Comparison of ENCODE assay signal across 8 cellular contexts in the genomic region with DNA sequence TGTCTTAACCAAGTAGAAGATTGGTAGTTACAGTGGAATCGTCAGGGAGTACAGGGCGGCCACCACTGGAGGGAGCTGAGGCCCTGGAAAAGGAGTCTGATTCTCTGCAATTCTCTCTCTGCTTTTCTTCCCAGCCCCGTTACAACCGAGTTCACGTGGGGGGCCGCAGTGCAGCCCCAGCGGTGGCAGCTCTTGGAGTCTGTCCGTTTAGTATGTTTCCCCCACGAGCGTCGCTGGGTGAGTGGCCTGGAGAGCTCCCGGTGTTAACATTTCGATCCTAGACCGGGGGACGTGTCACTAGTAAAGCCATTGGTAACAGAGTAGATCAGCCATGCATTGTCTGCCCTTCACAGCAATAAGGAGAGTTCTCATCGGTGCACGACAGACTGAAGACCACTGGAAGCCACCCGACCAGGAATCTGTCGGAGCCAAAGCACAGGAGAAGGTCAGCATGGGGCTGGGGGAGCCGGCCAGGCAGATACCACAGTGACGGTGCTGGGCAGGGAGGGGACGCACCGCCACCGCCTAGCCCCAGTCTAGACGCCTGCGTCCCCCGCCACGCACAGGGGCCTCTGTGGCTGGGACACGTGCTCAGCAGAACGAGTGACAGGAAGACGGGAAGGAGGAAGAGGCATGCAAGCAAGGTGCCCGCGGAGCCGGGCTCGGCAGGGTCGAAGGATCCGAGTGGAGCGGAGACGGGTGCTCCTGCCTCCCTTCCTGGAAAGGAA. TPM values are rescaled to one million over a fixed set of nuclear protein-coding genes. Genes with fewer than 3 reads are reported as not detected.
DNase-seq lines count a peak whose midpoint lies in the region; ATAC-seq, FAIRE-seq and TF ChIP-seq lines count a peak whose summit lies in the region.

No MANE protein-coding gene starts in this region.

- DNase-seq in HCT116 (ENCODE audit: low read depth, low spot score) (no peak), kidney (peak; percentile 73), NCI-H1105 (lab: John Stamatoyannopoulos, UW) (no peak), NCI-H2029 treated with DMSO at 0.1 percent for 48 hours (lab: John Stamatoyannopoulos, UW) (no peak), urothelium cell line (ENCODE audit: low spot score) (no peak)
- DNase-seq in activated CD8-positive, alpha-beta memory T cell treated with anti-CD3 and anti-CD28 coated beads, Interleukin-2, amount 50 U/mL, for 4 hours, result no peak

- peaks cover 36% of the 10 kb centered on the region for H3K4me1 Mint-ChIP-seq in activated naive CD8-positive, alpha-beta T cell (ENCODE audit: low read depth)

- no peak overlapping the region for H3K4me3 ChIP-seq in BLaER1
- no peak overlapping the region for H3K4me3 ChIP-seq in HCT116 (replicated peaks in 1 of 2; ENCODE audit: low read depth in 1 of 2, low read length in 2 of 2)
- H3K4me3 ChIP-seq in kidney (ENCODE audit: low read length in 2 of 2), result no peak overlapping the region

- FAIRE-seq in kidney (lab: Jason Lieb, UNC) (no peak), urothelium cell line (lab: Jason Lieb, UNC) (no peak)

- no peak overlapping the region for H3K4me2 ChIP-seq in BLaER1
- H3K4me2 ChIP-seq in HCT116 (ENCODE audit: low read length), result no peak overlapping the region

- no peaks in the 10 kb centered on the region for H3K9me3 Mint-ChIP-seq in activated naive CD8-positive, alpha-beta T cell (ENCODE audit: low read depth)

- H3K4me1 ChIP-seq in BLaER1, result peaks cover 87% of the 10 kb centered on the region
- H3K4me1 ChIP-seq in HCT116 (ENCODE audit: control insufficient read depth in 1 of 2, insufficient read depth in 2 of 2, low read length in 2 of 2), result peaks cover 25 to 63% of the 10 kb centered on the region in 2 experiments
- peaks cover 34 to 50% of the 10 kb centered on the region in 2 donors for H3K4me1 ChIP-seq in kidney (ENCODE audit: control insufficient read depth in 1 of 2, insufficient read depth in 1 of 2, low read depth in 1 of 2, low read length in 2 of 2)

- no peaks in the 10 kb centered on the region for H3K27me3 Mint-ChIP-seq in activated naive CD8-positive, alpha-beta T cell

- no TSS peak for BruUV-seq in HCT116 (replicated peaks; lab: Mats Ljungman, UMichigan)

- H3K79me2 ChIP-seq in HCT116 (ENCODE audit: insufficient read depth, low read length), result peaks cover 61% of the 10 kb centered on the region

- peaks cover 97% of the 10 kb centered on the region for H3K36me3 ChIP-seq in BLaER1
- peaks cover 33 to 69% of the 10 kb centered on the region in 2 experiments for H3K36me3 ChIP-seq in HCT116 (ENCODE audit: control insufficient read depth in 1 of 2, insufficient read depth in 2 of 2, low read length in 2 of 2)
- peaks cover 50 to 68% of the 10 kb centered on the region in 2 donors for H3K36me3 ChIP-seq in kidney (ENCODE audit: control insufficient read depth in 1 of 2, insufficient read depth in 2 of 2, low read length in 2 of 2)

- H3K27ac ChIP-seq in BLaER1 (0 out of 2 replicates have a peak overlapping the region, but pooled peaks have one; percentile 19), HCT116 (ENCODE audit: low read depth, low read length) (peak overlapping the region; percentile 31), kidney (ENCODE audit: low read depth in 2 of 2, low read length in 2 of 2) (no peak overlapping the region)

- H4K20me1 ChIP-seq in BLaER1, result peaks cover 100% of the 10 kb centered on the region
- peaks cover 24% of the 10 kb centered on the region; the same call in 1 of the 2 replicates for H4K20me1 ChIP-seq in HCT116 (ENCODE audit: insufficient read depth)

- intact Hi-C loops in HCT116 (cut with micrococcal nuclease) (loop anchor here (1.0 kb wide), 1 partner anchor 77 kb away; no protein-coding TSS in a partner anchor), kidney (cut with DNase I) (no loop called here)

- H3K4me3 Mint-ChIP-seq in activated naive CD8-positive, alpha-beta T cell, result no peak overlapping the region

- peak overlapping the region; percentile 28 for H3K27ac Mint-ChIP-seq in activated naive CD8-positive, alpha-beta T cell

- H2AFZ ChIP-seq in HCT116 (ENCODE audit: low read depth, low read length, poor library complexity, severe bottlenecking), result no peak overlapping the region

- H3K27me3 ChIP-seq in BLaER1 (no peaks in the 10 kb centered on the region), HCT116 (ENCODE audit: insufficient read depth, low read length) (no peaks in the 10 kb centered on the region)

- RAD21 ChIA-PET in HCT116 (lab: Charles Lee; ENCODE audit: low non-redundant PET in 1 of 2, low total read pairs in 2 of 2, uncharacterized antibody in 2 of 2, unreplicated experiment in 2 of 2), result no interaction called here

- no peaks in the 10 kb centered on the region for H3K9me3 ChIP-seq in BLaER1
- H3K9me3 ChIP-seq in HCT116 (ENCODE audit: control insufficient read depth in 1 of 2, insufficient read depth in 1 of 2, low read depth in 1 of 2, low read length in 2 of 2), result no peaks in the 10 kb centered on the region
- no peaks in the 10 kb centered on the region for H3K9me3 ChIP-seq in kidney (ENCODE audit: control insufficient read depth in 1 of 2, low read length in 2 of 2)

- no peak for ATAC-seq in HCT116

- H3K9ac ChIP-seq in BLaER1 (no peak overlapping the region), HCT116 (ENCODE audit: low read length) (no peak overlapping the region), kidney (ENCODE audit: low read length in 2 of 2) (no peak overlapping the region)

- peak; percentile 83 for TF ChIP-seq RAD21 in HCT116 (IDR thresholded peaks at IDR 0.05; ENCODE audit: low read depth)

- TF ChIP-seq POLR2A in HCT116 (IDR thresholded peaks at IDR 0.05; ENCODE audit: borderline replicate concordance, extremely low read depth, insufficient read depth, insufficient read length), result no peak

- CTCF ChIA-PET in HCT116 (lab: Charles Lee), result no interaction called here

- H3K36me3 Mint-ChIP-seq in activated naive CD8-positive, alpha-beta T cell, result peaks cover 3% of the 10 kb centered on the region

- H3K9me2 ChIP-seq in HCT116 (ENCODE audit: insufficient read depth), result no peaks in the 10 kb centered on the region

- TF ChIP-seq CTCF in HCT116 (IDR thresholded peaks at IDR 0.05 in 2 of 3, conservative IDR thresholded peaks at IDR 0.05 in 1 of 3; ENCODE audit: borderline replicate concordance in 1 of 3, insufficient read depth in 1 of 3, low read depth in 2 of 3, low read length in 2 of 3), result peak in 2 of 3 experiments; percentile 57 to 87; a peak in 5 of 6 replicates
- peak; percentile 44 for TF ChIP-seq CTCF in kidney (IDR thresholded peaks at IDR 0.05; ENCODE audit: borderline replicate concordance, extremely low read depth, insufficient read depth)

- POLR2A ChIA-PET in HCT116 (lab: Charles Lee), result no interaction called here

TF ChIP-seq in HCT116, 20 proteins besides CTCF, POLR2A, EP300 and RAD21:
- TF ChIP-seq CBX3 (IDR thresholded peaks at IDR 0.05; ENCODE audit: low read depth), result no peak
- peak; percentile 25 for TF ChIP-seq POLR2AphosphoS5 (IDR thresholded peaks at IDR 0.05; ENCODE audit: low read depth, low read length)
- TF ChIP-seq SIN3A (IDR thresholded peaks at IDR 0.05; ENCODE audit: low read depth), result no peak; the same call in 1 of the 2 replicates

RNA-seq across cellular contexts. Expression of gene SLC16A3, which starts 15.7 kb away (rescaled TPM):
- 445 TPM for total RNA-seq in HCT116 (2021; ENCODE audit: unreplicated experiment)
- polyA plus RNA-seq in HCT116 (2012), result 422 and 492 TPM in 2 replicates
- 85.7 TPM for total RNA-seq in kidney
- polyA plus RNA-seq in kidney (ENCODE audit: insufficient read depth, low read depth, low replicate concordance), result 28.8 TPM

RNA-seq across cellular contexts. Expression of gene CSNK1D, which starts 28.9 kb away (rescaled TPM):
- total RNA-seq in HCT116 (2021; ENCODE audit: unreplicated experiment), result 176 TPM
- 184 and 197 TPM in 2 replicates for polyA plus RNA-seq in HCT116 (2012)
- total RNA-seq in kidney, result 160 TPM
- 69.7 TPM for polyA plus RNA-seq in kidney (ENCODE audit: insufficient read depth, low read depth, low replicate concordance)

RNA-seq across cellular contexts. Expression of gene CCDC57, which starts 31.9 kb away (rescaled TPM):
- total RNA-seq in HCT116 (2021; ENCODE audit: unreplicated experiment) (143 TPM), kidney (79.4 TPM)
- polyA plus RNA-seq in HCT116 (2012), result 99.2 and 103 TPM in 2 replicates
- 46.7 TPM for polyA plus RNA-seq in kidney (ENCODE audit: insufficient read depth, low read depth, low replicate concordance)

Comparison
In these comparisons a context has a peak if more than half of its experiments do, and no peak if none do; other contexts are left out.
1. H3K27ac ChIP-seq: peak in BLaER1 (single experiment) and HCT116 (single experiment); none in kidney (0 of 2).